18 cellular contexts compared by ENCODE assay signal in genomic region chr9:86600291-86600690, GRCh38.
A peak's percentile ranks its signal among the peaks of the same experiment; 100 is the strongest.
DNase-seq lines count a peak whose midpoint lies in the region; ATAC-seq, FAIRE-seq and TF ChIP-seq lines count a peak whose summit lies in the region.
"Had no signal": no experiment of that assay in that cellular context is flagged by ENCODE, and none has a peak within 500 bp of the region (broad histone marks: within the 10 kb centered on the region; RNA-seq: fewer than 3 reads in every experiment).

No MANE protein-coding gene starts in this region.

- H3K79me2 ChIP-seq in PC-3 (ENCODE audit: low read length): no peaks in the 10 kb centered on the region
- H3K79me2 ChIP-seq in H1 (ENCODE audit: control insufficient read depth in 1 of 2, insufficient read depth in 2 of 2, low read length in 2 of 2): no peaks in the 10 kb centered on the region
- H3K79me2 ChIP-seq in neural progenitor cell (ENCODE audit: low read depth): no peaks in the 10 kb centered on the region

- no peak overlapping the region for H3K56ac ChIP-seq in H1 (replicated peaks; ENCODE audit: insufficient read length, low read depth, low read length)

- FAIRE-seq in H1 (lab: Jason Lieb, UNC): no peak
- FAIRE-seq in H54 (lab: Jason Lieb, UNC): no peak
- FAIRE-seq: endothelial cell of umbilical vein had no signal

- no peaks in the 10 kb centered on the region for H3K4me1 ChIP-seq in PC-3 (ENCODE audit: insufficient read depth, low read length)
- H3K4me1 ChIP-seq in H1 (replicated peaks in 1 of 4; ENCODE audit: control insufficient read depth in 3 of 4, insufficient read depth in 4 of 4, low read length in 3 of 4): peaks cover 0 to 3% (median 2%) of the 10 kb centered on the region in 4 experiments; a peak in 4 of 7 replicates
- H3K4me1 ChIP-seq in neural progenitor cell: peaks cover 68% of the 10 kb centered on the region

- H2BK15ac ChIP-seq in H1 (ENCODE audit: low read length): no peak overlapping the region

- no peak overlapping the region for H2BK20ac ChIP-seq in H1 (ENCODE audit: low read length)

- H3K23ac ChIP-seq in H1 (ENCODE audit: insufficient read length): no peak overlapping the region

- no peak overlapping the region for H4K8ac ChIP-seq in H1 (ENCODE audit: extremely low read depth, insufficient read depth, low read length)

- H3K4me3 Mint-ChIP-seq in neural progenitor cell: no peak overlapping the region
- H3K4me3 Mint-ChIP-seq: activated CD4-positive, alpha-beta memory T cell treated with anti-CD3 and anti-CD28 coated beads, Interleukin-2, amount 10 ng/mL, durations not matched to agents 7 days and 5 days; activated T-helper 1 cell treated with anti-CD3 and anti-CD28 coated beads, Interleukin-12 subunit alpha, Interleukin-12 subunit beta, Interleukin-2, Interleukin-4 antibody, amounts not matched to agents 30 ng/mL and 10 ng/mL and 1 ng/mL, durations not matched to agents 14 hours and 24 hours and 36 hours; stimulated activated naive B cell treated with anti-CD40 and anti-IgM and Interleukin-4, amounts not matched to agents 10 μg/mL and 1 μg/mL and 100 μg/mL, for 72 hours had no signal

- H3K9ac ChIP-seq in PC-3 (ENCODE audit: low read length) (no peak overlapping the region), H1 (replicated peaks in 1 of 4; ENCODE audit: extremely low read depth in 1 of 4, low read depth in 3 of 4, low read length in 3 of 4) (no peak overlapping the region), neural progenitor cell (no peak overlapping the region)

- TF ChIP-seq CTCF in PC-3 (conservative IDR thresholded peaks at IDR 0.05; ENCODE audit: low read depth, low read length): no peak
- TF ChIP-seq CTCF in H1 (IDR thresholded peaks at IDR 0.05; ENCODE audit: control extremely low read depth in 1 of 3, insufficient read depth in 1 of 3, low read depth in 1 of 3, low read length in 3 of 3): no peak
- TF ChIP-seq CTCF in neural progenitor cell (IDR thresholded peaks at IDR 0.05): no peak

- H3K27me3 Mint-ChIP-seq in neural progenitor cell (ENCODE audit: insufficient read depth, low read depth): no peaks in the 10 kb centered on the region

- H3F3A ChIP-seq in PC-3 (ENCODE audit: low read length, unreplicated experiment) (no peaks in the 10 kb centered on the region), neural progenitor cell (ENCODE audit: low read depth) (peaks cover 45% of the 10 kb centered on the region)

- no peak overlapping the region for H4K5ac ChIP-seq in H1 (ENCODE audit: insufficient read length, low read depth, low read length)

- H2AFZ ChIP-seq in PC-3 (ENCODE audit: low read length): no peak overlapping the region
- H2AFZ ChIP-seq in H1 (ENCODE audit: low read length): no peak overlapping the region
- H2AFZ ChIP-seq in neural progenitor cell (replicated peaks): no peak overlapping the region

- no peaks in the 10 kb centered on the region for H3K23me2 ChIP-seq in H1 (ENCODE audit: low read depth, low read length)

- peak overlapping the region; percentile 68 for H3K27ac Mint-ChIP-seq in neural progenitor cell
- H3K27ac Mint-ChIP-seq: activated CD4-positive, alpha-beta memory T cell treated with anti-CD3 and anti-CD28 coated beads, Interleukin-2, amount 10 ng/mL, durations not matched to agents 7 days and 5 days; activated T-helper 1 cell treated with anti-CD3 and anti-CD28 coated beads, Interleukin-12 subunit alpha, Interleukin-12 subunit beta, Interleukin-2, Interleukin-4 antibody, amounts not matched to agents 30 ng/mL and 10 ng/mL and 1 ng/mL, durations not matched to agents 14 hours and 24 hours and 36 hours; stimulated activated naive B cell treated with anti-CD40 and anti-IgM and Interleukin-4, amounts not matched to agents 10 μg/mL and 1 μg/mL and 100 μg/mL, for 72 hours had no signal

- H4K91ac ChIP-seq in H1 (replicated peaks; ENCODE audit: insufficient read length, low read length): no peak overlapping the region

- H4K20me1 ChIP-seq in PC-3 (ENCODE audit: low read length) (no peaks in the 10 kb centered on the region), H1 (replicated peaks in 1 of 2; ENCODE audit: control insufficient read depth in 1 of 2, insufficient read depth in 2 of 2, low read length in 2 of 2) (no peaks in the 10 kb centered on the region), neural progenitor cell (ENCODE audit: low read depth) (no peaks in the 10 kb centered on the region)

- peaks cover 44% of the 10 kb centered on the region for H3K4me1 Mint-ChIP-seq in neural progenitor cell
- H3K4me1 Mint-ChIP-seq: activated CD4-positive, alpha-beta memory T cell treated with anti-CD3 and anti-CD28 coated beads, Interleukin-2, amount 10 ng/mL, durations not matched to agents 7 days and 5 days; stimulated activated naive B cell treated with anti-CD40 and anti-IgM and Interleukin-4, amounts not matched to agents 10 μg/mL and 1 μg/mL and 100 μg/mL, for 72 hours had no signal

- DNase-seq in EL: peak; percentile 11
- peak; percentile 2 for DNase-seq in PC-3
- no peak for DNase-seq in H1 (ENCODE audit: low read depth in 1 of 2, low spot score in 2 of 2)
- no peak for DNase-seq in neural progenitor cell (ENCODE audit: low spot score)
- no peak for DNase-seq in mucosa of gallbladder (ENCODE audit: low spot score)
- no peak for DNase-seq in H54 (ENCODE audit: insufficient read length, low spot score)
- DNase-seq: activated CD4-positive, alpha-beta memory T cell treated with anti-CD3 and anti-CD28 coated beads, Interleukin-2, amount 10 ng/mL, durations not matched to agents 7 days and 5 days; AML-193; head of caudate nucleus; islet precursor cell; NCI-H1694; NCI-H510A; stimulated activated naive B cell treated with anti-CD40 and anti-IgM and Interleukin-4, amounts not matched to agents 10 μg/mL and 1 μg/mL and 100 μg/mL, for 72 hours had no signal

- H3K9me3 ChIP-seq in PC-3 (ENCODE audit: low read length): no peaks in the 10 kb centered on the region
- H3K9me3 ChIP-seq in H1 (ENCODE audit: insufficient read depth in 2 of 2, low read depth in 1 of 2, low read length in 1 of 2): no peaks in the 10 kb centered on the region; a peak in 1 of 4 replicates
- no peaks in the 10 kb centered on the region for H3K9me3 ChIP-seq in neural progenitor cell (ENCODE audit: low read depth)

- no peak overlapping the region for H3K4ac ChIP-seq in H1 (replicated peaks; ENCODE audit: insufficient read length, low read depth, low read length)

- no peak overlapping the region for H2BK12ac ChIP-seq in H1 (ENCODE audit: low read depth, low read length)

- no peak overlapping the region for H2AK5ac ChIP-seq in H1 (ENCODE audit: low read depth, low read length)

- peaks cover 10% of the 10 kb centered on the region for H3K9me3 Mint-ChIP-seq in neural progenitor cell
- H3K9me3 Mint-ChIP-seq: activated CD4-positive, alpha-beta memory T cell treated with anti-CD3 and anti-CD28 coated beads, Interleukin-2, amount 10 ng/mL, durations not matched to agents 7 days and 5 days; activated T-helper 1 cell treated with anti-CD3 and anti-CD28 coated beads, Interleukin-12 subunit alpha, Interleukin-12 subunit beta, Interleukin-2, Interleukin-4 antibody, amounts not matched to agents 30 ng/mL and 10 ng/mL and 1 ng/mL, durations not matched to agents 14 hours and 24 hours and 36 hours; stimulated activated naive B cell treated with anti-CD40 and anti-IgM and Interleukin-4, amounts not matched to agents 10 μg/mL and 1 μg/mL and 100 μg/mL, for 72 hours had no signal

- no peaks in the 10 kb centered on the region for H3K9me2 ChIP-seq in PC-3 (replicated peaks; ENCODE audit: low read length)

- TF ChIP-seq RAD21 in H1 (IDR thresholded peaks at IDR 0.05 in 1 of 2, conservative IDR thresholded peaks at IDR 0.05 in 1 of 2; ENCODE audit: low read depth in 2 of 2, low read length in 2 of 2): no peak

- H2BK5ac ChIP-seq in H1 (ENCODE audit: low read depth, low read length): no peak overlapping the region

- H3K14ac ChIP-seq in H1 (ENCODE audit: insufficient read length): no peak overlapping the region

- no peaks in the 10 kb centered on the region for H3K79me1 ChIP-seq in H1 (ENCODE audit: low read depth, low read length)

- H3K36me3 ChIP-seq in PC-3 (ENCODE audit: low read depth, low read length): no peaks in the 10 kb centered on the region
- no peaks in the 10 kb centered on the region for H3K36me3 ChIP-seq in H1 (ENCODE audit: control insufficient read depth in 2 of 4, insufficient read depth in 4 of 4, low read length in 3 of 4)
- no peaks in the 10 kb centered on the region for H3K36me3 ChIP-seq in neural progenitor cell

- H3K4me2 ChIP-seq in PC-3 (ENCODE audit: low read length) (no peak overlapping the region), H1 (ENCODE audit: insufficient read depth in 1 of 2, low read depth in 2 of 2, low read length in 2 of 2) (no peak overlapping the region), neural progenitor cell (peak overlapping the region; percentile 72)

- H3K27ac ChIP-seq in PC-3 (ENCODE audit: low read length) (no peak overlapping the region), H1 (ENCODE audit: low read depth, low read length) (no peak overlapping the region), neural progenitor cell (peak overlapping the region; percentile 84)

- no peaks in the 10 kb centered on the region for H3K36me3 Mint-ChIP-seq in neural progenitor cell
- H3K36me3 Mint-ChIP-seq: stimulated activated naive B cell treated with anti-CD40 and anti-IgM and Interleukin-4, amounts not matched to agents 10 μg/mL and 1 μg/mL and 100 μg/mL, for 72 hours had no signal

- no peak overlapping the region for H3K18ac ChIP-seq in H1 (ENCODE audit: extremely low read depth, low read length)

- ATAC-seq in PC-3 (no peak), GM18867 (IDR thresholded peaks at IDR 0.05; ENCODE audit: unreplicated experiment) (no peak), HG03342 (IDR thresholded peaks at IDR 0.05; ENCODE audit: unreplicated experiment) (no peak)
- ATAC-seq: stimulated activated naive B cell treated with anti-CD40 and anti-IgM and Interleukin-4, amounts not matched to agents 10 μg/mL and 1 μg/mL and 100 μg/mL, for 72 hours had no signal

- H3K27me3 ChIP-seq in PC-3 (ENCODE audit: low read length) (no peaks in the 10 kb centered on the region), H1 (replicated peaks in 1 of 4; ENCODE audit: control insufficient read depth in 3 of 4, extremely low read depth in 1 of 4, insufficient read depth in 3 of 4, low read length in 3 of 4) (peaks cover 0 to 3% (median 0%) of the 10 kb centered on the region in 4 experiments; a peak in 1 of 7 replicates), neural progenitor cell (no peaks in the 10 kb centered on the region)

- 84% methylated on average over 3 of the region's 3 CpGs; no CpG with 5 or more reads in 1 of the 2 experiments for WGBS in H1 (ENCODE audit: extremely low coverage in 1 of 2, insufficient coverage in 1 of 2, insufficient read length in 1 of 2, insufficient replicate concordance in 2 of 2, low coverage in 1 of 2, low lambda C conversion rate in 2 of 2, missing lambda C conversion rate in 1 of 2), 2 experiments

- TF ChIP-seq EP300 in H1 (IDR thresholded peaks at IDR 0.05; ENCODE audit: borderline replicate concordance in 1 of 2, low read depth in 2 of 2, low read length in 2 of 2): no peak

- H3K4me3 ChIP-seq in PC-3 (ENCODE audit: low read length): no peak overlapping the region
- H3K4me3 ChIP-seq in H1 (ENCODE audit: extremely low read depth in 1 of 4, insufficient read depth in 2 of 4, low read depth in 3 of 4, low read length in 4 of 4): no peak overlapping the region
- H3K4me3 ChIP-seq in neural progenitor cell: no peak overlapping the region
- H3K4me3 ChIP-seq: smooth muscle cell had no signal

- intact Hi-C loops in PC-3 (cut with micrococcal nuclease): no loop called here

- H2BK120ac ChIP-seq in H1 (replicated peaks; ENCODE audit: low read depth, low read length): no peak overlapping the region

- POLR2A ChIA-PET in PC-3 (lab: Charles Lee; ENCODE audit: unreplicated experiment) (no interaction called here), H1 (lab: Charles Lee; ENCODE audit: partially characterized antibody) (interaction anchor here (0.7 kb wide), 2 partner anchors 12 to 356 kb away, joined by 3 to 4 read pairs; no protein-coding TSS in a partner anchor)

- BruUV-seq in PC-3 (replicated peaks; lab: Mats Ljungman, UMichigan): no TSS peak

- no peak for TF ChIP-seq POLR2A in H1 (IDR thresholded peaks at IDR 0.05; ENCODE audit: control extremely low read depth in 1 of 2, low read depth in 2 of 2, low read length in 2 of 2)
- TF ChIP-seq POLR2A in H54 (IDR thresholded peaks at IDR 0.05; ENCODE audit: low read depth, low read length): no peak

- CTCF ChIA-PET in PC-3 (lab: Charles Lee) (no interaction called here), H1 (lab: Charles Lee; ENCODE audit: partially characterized antibody) (interaction anchor here (1.7 to 3.6 kb wide), 3 partner anchors 10 to 15 kb away, joined by 4 to 20 read pairs (median 7); no protein-coding TSS in a partner anchor)

Comparison
In these comparisons a context has a peak if more than half of its experiments do, and no peak if none do; other contexts are left out.
1. DNase-seq: peak in EL (single experiment) and PC-3 (single experiment); none in H1 (0 of 2), neural progenitor cell (single experiment), mucosa of gallbladder (single experiment) and H54 (single experiment).